9 cellular contexts compared by ENCODE assay signal in genomic region chr6:56642366-56643261, GRCh38. TPM values are rescaled to one million over a fixed set of nuclear protein-coding genes. Genes with fewer than 3 reads are reported as not detected.
DNase-seq lines count a peak whose midpoint lies in the region; ATAC-seq and TF ChIP-seq lines count a peak whose summit lies in the region.
"Had no signal": no experiment of that assay in that cellular context is flagged by ENCODE, and none has a peak within 500 bp of the region (broad histone marks: within the 10 kb centered on the region; RNA-seq: fewer than 3 reads in every experiment).

TSS of gene DST (minus strand) at chr6:56642889.

- no peak for TF ChIP-seq POLR2A in Peyer's patch (IDR thresholded peaks at IDR 0.05)

- no peaks in the 10 kb centered on the region for H3K9me3 ChIP-seq in Peyer's patch

- H3K27ac ChIP-seq in Peyer's patch = no peak within 1 kb of the TSS

- DNase-seq in BJ (ENCODE audit: low read depth) (peak; percentile 92), Peyer's patch (no peak), fibroblast of gingiva (ENCODE audit: low read depth) (peak; percentile 93), omental fat pad (ENCODE audit: low spot score) (no peak), epidermal melanocyte (ENCODE audit: insufficient read length, low spot score) (no peak), HUDEP-2 (lab: John Stamatoyannopoulos, UW; ENCODE audit: unreplicated experiment in 76 of 76) (no peak), T-helper 2 cell (no peak)
- DNase-seq: effector CD4-positive, alpha-beta T cell had no signal

- CTCF ChIA-PET in BJ (lab: Yijun Ruan, JAX) = interaction anchor here (0.9 to 3.4 kb wide), 4 partner anchors 48 to 209 kb away, joined by 3 to 17 read pairs (median 10); no protein-coding TSS in a partner anchor

- H3K27me3 ChIP-seq in BJ (ENCODE audit: control insufficient read depth, insufficient read depth, low read length) (no peaks in the 10 kb centered on the region), Peyer's patch (no peaks in the 10 kb centered on the region)

- no peaks in the 10 kb centered on the region for H3K4me1 ChIP-seq in Peyer's patch

- TF ChIP-seq CTCF in BJ (IDR thresholded peaks at IDR 0.05; ENCODE audit: insufficient read depth, low read depth, low read length) = no peak
- no peak for TF ChIP-seq CTCF in Peyer's patch (IDR thresholded peaks at IDR 0.05)
- no peak for TF ChIP-seq CTCF in omental fat pad (IDR thresholded peaks at IDR 0.05)

- peaks cover 9% of the 10 kb centered on the region for H3K36me3 ChIP-seq in BJ (ENCODE audit: control insufficient read depth, insufficient read depth, low read length)
- H3K36me3 ChIP-seq in Peyer's patch = peaks cover 0 to 36% (median 0%) of the 10 kb centered on the region in 3 donors

- ATAC-seq in omental fat pad (ENCODE audit: low FRiP score) (peak; percentile 87), GM18907 (IDR thresholded peaks at IDR 0.05; ENCODE audit: unreplicated experiment) (no peak)

- H3K4me3 ChIP-seq in BJ (ENCODE audit: low read depth, low read length) = peak within 1 kb of the TSS; percentile 6; the same call in 1 of the 2 replicates
- H3K4me3 ChIP-seq in Peyer's patch = no peak within 1 kb of the TSS

- POLR2A ChIA-PET in BJ (lab: Charles Lee) = interaction anchor here (0.6 to 1.2 kb wide), 4 partner anchors 18 to 209 kb away, joined by 3 to 4 read pairs (median 4); no protein-coding TSS in a partner anchor

RNA-seq across cellular contexts. Expression of gene DST, which starts in this region (rescaled TPM):
- 80.6 and 110 TPM in 2 replicates for polyA plus RNA-seq in BJ (2011; rRNA removed)
- polyA minus RNA-seq in BJ (2011; rRNA and poly(A)+ RNA removed) = 341 and 421 TPM in 2 replicates
- 100 to 1,000 TPM; 243 to 320 (median 285) TPM for total RNA-seq in Peyer's patch
- total RNA-seq in omental fat pad = 100 to 1,000 TPM; 126 to 371 (median 160) TPM

Comparison
In these comparisons a context has a peak if more than half of its experiments do, and no peak if none do; other contexts are left out.
1. DNase-seq: peak in BJ (single experiment) and fibroblast of gingiva (single experiment); none in Peyer's patch (0 of 3), omental fat pad (single experiment), epidermal melanocyte (single experiment), HUDEP-2 (0 of 76) and T-helper 2 cell (0 of 5).